Comparison of ENCODE assay signal across 35 cellular contexts in genomic region chr7:135258585-135258984, GRCh38. TPM values are rescaled to one million over a fixed set of nuclear protein-coding genes. Genes with fewer than 3 reads are reported as not detected.
"Had no signal": no experiment of that assay in that cellular context is flagged by ENCODE, and none has a peak within 500 bp of the region (broad histone marks: within the 10 kb centered on the region; RNA-seq: fewer than 3 reads in every experiment).

No MANE protein-coding gene starts in this region.

- H3K9me3 Mint-ChIP-seq: natural killer cell treated with Interleukin-12 subunit alpha and Interleukin-12 subunit beta and Interleukin-15 and Interleukin-18, amount 100 ng/mL, for 72 hours; nephron progenitor cell; neural crest cell; type B pancreatic cell had no signal

- DNase-seq: naive thymus-derived CD8-positive, alpha-beta T cell; nephron progenitor cell; occipital lobe; ovary; posterior cingulate gyrus; psoas muscle; right cardiac atrium; spleen; stimulated activated CD4-positive, alpha-beta T cell treated with anti-CD3 and anti-CD28 coated beads, Interleukin-12 subunit alpha, Interleukin-12 subunit beta, amount 100 ng/mL, for 4 hours; stimulated activated CD4-positive, alpha-beta T cell treated with anti-CD3 and anti-CD28 coated beads, Interleukin-1b, Interleukin-23, amount 100 ng/mL, for 48 hours; stimulated activated CD4-positive, alpha-beta T cell treated with anti-CD3 and anti-CD28 coated beads, Interleukin-4, amount 100 ng/mL, for 1 hour; stimulated activated CD4-positive, alpha-beta T cell treated with anti-CD3 and anti-CD28 coated beads, Interleukin-4, amount 100 ng/mL, for 4 hours; stimulated activated CD8-positive, alpha-beta memory T cell treated with anti-CD3 and anti-CD28 coated beads, Interleukin-4, amount 100 ng/mL, for 48 hours; stimulated activated naive CD4-positive, alpha-beta T cell; stimulated activated naive CD8-positive, alpha-beta T cell treated with anti-CD3 and anti-CD28 coated beads, Interleukin-15, amount 100 ng/mL, for 72 hours; stimulated activated naive CD8-positive, alpha-beta T cell treated with anti-CD3 and anti-CD28 coated beads, Interleukin-15, Interleukin-2, amounts not matched to agents 100 U/mL and 50 U/mL, for 24 hours; substantia nigra; testis; tibial artery; transverse colon; upper lobe of right lung; uterus had no signal

- H3K9ac ChIP-seq: parathyroid adenoma had no signal

- H3K4me2 ChIP-seq: smooth muscle cell had no signal

- H3K4me3 ChIP-seq: ovary, psoas muscle, skin epidermis, smooth muscle cell, spleen, suprapubic skin, testis, tibial artery, transverse colon, upper lobe of right lung, uterus had no signal

- H3K36me3 Mint-ChIP-seq: natural killer cell treated with Interleukin-12 subunit alpha and Interleukin-12 subunit beta and Interleukin-15 and Interleukin-18, amount 100 ng/mL, for 72 hours; stimulated activated memory B cell treated with anti-CD40 and anti-IgM and Interleukin-4, amounts not matched to agents 10 μg/mL and 1 μg/mL and 100 μg/mL, for 72 hours; type B pancreatic cell had no signal

- H3K27ac ChIP-seq: ovary, parathyroid adenoma, psoas muscle, skin epidermis, spleen, suprapubic skin, testis, tibial artery, transverse colon, upper lobe of right lung, uterus had no signal

- ATAC-seq: naive thymus-derived CD8-positive, alpha-beta T cell; natural killer cell treated with Interleukin-12 subunit alpha and Interleukin-12 subunit beta and Interleukin-15 and Interleukin-18, amount 100 ng/mL, for 72 hours; psoas muscle; right cardiac atrium; sciatic nerve; stimulated activated memory B cell treated with anti-CD40 and anti-IgM and Interleukin-4, amounts not matched to agents 10 μg/mL and 1 μg/mL and 100 μg/mL, for 72 hours; stimulated activated naive CD8-positive, alpha-beta T cell treated with anti-CD3 and anti-CD28 coated beads, Interleukin-15, amount 100 ng/mL, for 72 hours; stimulated activated naive CD8-positive, alpha-beta T cell treated with anti-CD3 and anti-CD28 coated beads, Interleukin-15, Interleukin-2, amounts not matched to agents 100 U/mL and 50 U/mL, for 24 hours; upper lobe of right lung had no signal

- H3K27me3 Mint-ChIP-seq: stimulated activated naive CD8-positive, alpha-beta T cell treated with anti-CD3 and anti-CD28 coated beads, Interleukin-15, amount 100 ng/mL, for 72 hours had no signal

- H3K79me2 ChIP-seq: parathyroid adenoma had no signal

- H3K4me3 Mint-ChIP-seq: naive thymus-derived CD8-positive, alpha-beta T cell; natural killer cell treated with Interleukin-12 subunit alpha and Interleukin-12 subunit beta and Interleukin-15 and Interleukin-18, amount 100 ng/mL, for 72 hours; nephron progenitor cell; neural crest cell; stimulated activated memory B cell treated with anti-CD40 and anti-IgM and Interleukin-4, amounts not matched to agents 10 μg/mL and 1 μg/mL and 100 μg/mL, for 72 hours; stimulated activated naive CD8-positive, alpha-beta T cell treated with anti-CD3 and anti-CD28 coated beads, Interleukin-15, amount 100 ng/mL, for 72 hours; type B pancreatic cell had no signal

- H3K4me1 Mint-ChIP-seq: stimulated activated memory B cell treated with anti-CD40 and anti-IgM and Interleukin-4, amounts not matched to agents 10 μg/mL and 1 μg/mL and 100 μg/mL, for 72 hours; stimulated activated naive CD8-positive, alpha-beta T cell treated with anti-CD3 and anti-CD28 coated beads, Interleukin-15, amount 100 ng/mL, for 72 hours had no signal

- H2AFZ ChIP-seq: parathyroid adenoma had no signal

- H3K27me3 ChIP-seq: ovary, spleen, suprapubic skin, testis, tibial artery, transverse colon, upper lobe of right lung, uterus had no signal

- H3K27ac Mint-ChIP-seq: naive thymus-derived CD8-positive, alpha-beta T cell; natural killer cell treated with Interleukin-12 subunit alpha and Interleukin-12 subunit beta and Interleukin-15 and Interleukin-18, amount 100 ng/mL, for 72 hours; nephron progenitor cell; stimulated activated memory B cell treated with anti-CD40 and anti-IgM and Interleukin-4, amounts not matched to agents 10 μg/mL and 1 μg/mL and 100 μg/mL, for 72 hours; stimulated activated naive CD8-positive, alpha-beta T cell treated with anti-CD3 and anti-CD28 coated beads, Interleukin-15, amount 100 ng/mL, for 72 hours; type B pancreatic cell had no signal

- H3K9me3 ChIP-seq: ovary, psoas muscle, suprapubic skin, testis, tibial artery, transverse colon, upper lobe of right lung, uterus had no signal

- H3K4me1 ChIP-seq: parathyroid adenoma had no signal

- H3K36me3 ChIP-seq: ovary, spleen, suprapubic skin, tibial artery, transverse colon, upper lobe of right lung, uterus had no signal

RNA-seq across cellular contexts. Expression of gene STRA8, which starts 24.9 kb away (rescaled TPM):
- total RNA-seq: naive thymus-derived CD8-positive, alpha-beta T cell; natural killer cell treated with Interleukin-12 subunit alpha and Interleukin-12 subunit beta and Interleukin-15 and Interleukin-18, amount 100 ng/mL, for 72 hours; neural crest cell; occipital lobe; osteoblast; ovary; progenitor cell of endocrine pancreas; psoas muscle; renal cortical epithelial cell; right cardiac atrium; sciatic nerve; smooth muscle cell; spleen; transverse colon; upper lobe of right lung; urinary bladder; uterus had no signal
- polyA plus RNA-seq: naive thymus-derived CD8-positive, alpha-beta T cell; ovary; psoas muscle; right cardiac atrium; smooth muscle cell; spleen; urinary bladder had no signal
